In the genomic region with DNA sequence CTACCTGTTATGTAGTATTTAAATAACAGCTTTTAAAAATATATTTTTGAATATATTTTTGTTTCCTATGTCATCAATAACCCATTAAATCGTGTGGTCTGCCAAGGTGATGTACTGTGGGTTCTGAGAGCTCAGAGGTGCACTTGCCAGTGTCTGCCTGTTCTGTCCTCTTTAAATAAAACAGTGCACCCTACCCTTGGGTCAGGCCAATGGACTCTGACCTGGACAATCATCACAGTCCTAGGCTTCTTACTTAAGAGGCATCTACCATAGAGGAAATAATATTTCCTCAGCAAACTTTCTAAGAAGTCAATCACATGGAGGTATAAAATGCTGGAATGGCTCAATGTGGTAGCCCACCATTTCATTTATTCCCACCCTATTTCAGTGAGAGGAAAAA, we compare ENCODE assay signal across 9 cellular contexts. TPM values are rescaled to one million over a fixed set of nuclear protein-coding genes. Genes with fewer than 3 reads are reported as not detected.
"Had no signal": no experiment of that assay in that cellular context is flagged by ENCODE, and none has a peak within 500 bp of the region (broad histone marks: within the 10 kb centered on the region; RNA-seq: fewer than 3 reads in every experiment).

No MANE protein-coding gene starts in this region.

- ATAC-seq: GM12878 had no signal

- FAIRE-seq: G401.6, GM12878, GM12891, GM12892, GM18507, GM19239 had no signal

- DNase-seq: GDM1, GF-D8 had no signal

- H3K4me3 ChIP-seq: GM12878 had no signal

RNA-seq across cellular contexts. Expression of a gene that starts 26.0 kb away (rescaled TPM):
- total RNA-seq: G401 had no signal
